ENCODE assay signal across 8 cellular contexts in genomic region chr19:55156202-55157063, GRCh38. TPM values are rescaled to one million over a fixed set of nuclear protein-coding genes. Genes with fewer than 3 reads are reported as not detected.
DNase-seq lines count a peak whose midpoint lies in the region; ATAC-seq and TF ChIP-seq lines count a peak whose summit lies in the region.

No MANE protein-coding gene starts in this region.

- H3K4me1 Mint-ChIP-seq in mesothelial cell of epicardium = peaks cover 17% of the 10 kb centered on the region
- peaks cover 30% of the 10 kb centered on the region for H3K4me1 Mint-ChIP-seq in stimulated activated memory B cell treated with anti-CD40 and anti-IgM and Interleukin-4, amounts not matched to agents 10 μg/mL and 1 μg/mL and 100 μg/mL, for 72 hours

- no peak for ATAC-seq in stimulated activated memory B cell treated with anti-CD40 and anti-IgM and Interleukin-4, amounts not matched to agents 10 μg/mL and 1 μg/mL and 100 μg/mL, for 72 hours
- ATAC-seq in GM19455 (IDR thresholded peaks at IDR 0.05; ENCODE audit: unreplicated experiment) = no peak

- peaks cover 5% of the 10 kb centered on the region for H3K4me1 ChIP-seq in NT2/D1 (ENCODE audit: insufficient read depth, insufficient read length)
- peaks cover 17% of the 10 kb centered on the region for H3K4me1 ChIP-seq in ectodermal cell (ENCODE audit: control insufficient read depth, insufficient read depth, low read length)
- H3K4me1 ChIP-seq in tibial artery = peaks cover 0 to 13% (median 3%) of the 10 kb centered on the region in 4 donors

- H3K36me3 ChIP-seq in NT2/D1 (ENCODE audit: insufficient read depth, insufficient read length, low read length) (no peaks in the 10 kb centered on the region), ectodermal cell (ENCODE audit: control insufficient read depth, insufficient read depth, low read length) (no peaks in the 10 kb centered on the region), tibial artery (no peaks in the 10 kb centered on the region)

- peaks cover 6% of the 10 kb centered on the region for H3K9me3 Mint-ChIP-seq in mesothelial cell of epicardium
- H3K9me3 Mint-ChIP-seq in stimulated activated memory B cell treated with anti-CD40 and anti-IgM and Interleukin-4, amounts not matched to agents 10 μg/mL and 1 μg/mL and 100 μg/mL, for 72 hours = peaks cover 7% of the 10 kb centered on the region

- no peaks in the 10 kb centered on the region for H3K36me3 Mint-ChIP-seq in mesothelial cell of epicardium
- H3K36me3 Mint-ChIP-seq in stimulated activated memory B cell treated with anti-CD40 and anti-IgM and Interleukin-4, amounts not matched to agents 10 μg/mL and 1 μg/mL and 100 μg/mL, for 72 hours = no peaks in the 10 kb centered on the region

- H3K4me3 Mint-ChIP-seq in mesothelial cell of epicardium = peak overlapping the region; percentile 67
- H3K4me3 Mint-ChIP-seq in stimulated activated memory B cell treated with anti-CD40 and anti-IgM and Interleukin-4, amounts not matched to agents 10 μg/mL and 1 μg/mL and 100 μg/mL, for 72 hours = no peak overlapping the region

- intact Hi-C loops in tibial artery (cut with DNase I; ENCODE audit: low total_unique reads) = no loop called here

- H3K27me3 ChIP-seq in NT2/D1 (ENCODE audit: insufficient read depth, insufficient read length) = no peaks in the 10 kb centered on the region
- H3K27me3 ChIP-seq in ectodermal cell (ENCODE audit: control insufficient read depth, insufficient read depth, low read length, poor library complexity, severe bottlenecking) = peaks cover 6% of the 10 kb centered on the region
- H3K27me3 ChIP-seq in tibial artery = peaks cover 0 to 81% of the 10 kb centered on the region in 2 donors

- peak overlapping the region; percentile 47 for H3K27ac Mint-ChIP-seq in mesothelial cell of epicardium
- no peak overlapping the region for H3K27ac Mint-ChIP-seq in stimulated activated memory B cell treated with anti-CD40 and anti-IgM and Interleukin-4, amounts not matched to agents 10 μg/mL and 1 μg/mL and 100 μg/mL, for 72 hours

- DNase-seq in stimulated activated CD4-positive, alpha-beta T cell treated with anti-CD3 and anti-CD28 coated beads, Interleukin-12 subunit alpha, Interleukin-12 subunit beta, amount 100 ng/mL, for 4 hours = peak; percentile 29
- DNase-seq in stimulated activated CD4-positive, alpha-beta T cell treated with anti-CD3 and anti-CD28 coated beads, Interleukin-4, amount 100 ng/mL, for 24 hours = no peak
- DNase-seq in NT2/D1 (ENCODE audit: low read depth, low spot score) (no peak), mesothelial cell of epicardium (ENCODE audit: low spot score in 2 of 2, unreplicated experiment in 2 of 2) (peak; percentile 66 to 85), tibial artery (no peak)

- H3K27ac ChIP-seq in ectodermal cell (ENCODE audit: insufficient read depth, low read depth, low read length, poor library complexity, severe bottlenecking) (peak overlapping the region; percentile 48), tibial artery (no peak overlapping the region)

- H3K4me3 ChIP-seq in NT2/D1 (ENCODE audit: insufficient read length, low read depth) (peak overlapping the region; percentile 22), ectodermal cell (ENCODE audit: insufficient read depth, low read depth, low read length) (peak overlapping the region; percentile 44), tibial artery (no peak overlapping the region)

- TF ChIP-seq CTCF in mesothelial cell of epicardium (IDR thresholded peaks at IDR 0.05; ENCODE audit: unreplicated experiment) = no peak
- no peak for TF ChIP-seq CTCF in tibial artery (IDR thresholded peaks at IDR 0.05)

- H3K9me3 ChIP-seq in NT2/D1 (ENCODE audit: insufficient read depth, low read length) (no peaks in the 10 kb centered on the region), ectodermal cell (ENCODE audit: control insufficient read depth, low read length) (no peaks in the 10 kb centered on the region), tibial artery (no peaks in the 10 kb centered on the region)

- 34% methylated on average over 52 of the region's 52 CpGs for WGBS in ectodermal cell, 2 experiments

- peak overlapping the region; percentile 50 for H3K9ac ChIP-seq in NT2/D1 (ENCODE audit: insufficient read length, low read depth)

- peaks cover 65% of the 10 kb centered on the region for H3K27me3 Mint-ChIP-seq in mesothelial cell of epicardium (ENCODE audit: low read depth)
- peaks cover 60% of the 10 kb centered on the region for H3K27me3 Mint-ChIP-seq in stimulated activated memory B cell treated with anti-CD40 and anti-IgM and Interleukin-4, amounts not matched to agents 10 μg/mL and 1 μg/mL and 100 μg/mL, for 72 hours

RNA-seq across cellular contexts. Expression of gene TNNI3, which starts 1.1 kb away (rescaled TPM):
- 15.6 TPM for polyA plus RNA-seq in ectodermal cell (2013, experiment 1 of 4)
- polyA plus RNA-seq in ectodermal cell (2013, experiment 2 of 4) = 19.8 TPM
- polyA plus RNA-seq in ectodermal cell (2013, experiment 3 of 4) = 20.2 TPM
- 27.5 TPM for polyA plus RNA-seq in ectodermal cell (2013, experiment 4 of 4)
- 6.3 to 9.1 TPM (median 8.9 TPM) in 3 replicates for total RNA-seq in mesothelial cell of epicardium

RNA-seq across cellular contexts. Expression of gene TNNT1, which starts 7.4 kb away (rescaled TPM):
- polyA plus RNA-seq in ectodermal cell (2013, experiment 1 of 4) = 187 TPM
- 206 TPM for polyA plus RNA-seq in ectodermal cell (2013, experiment 2 of 4)
- polyA plus RNA-seq in ectodermal cell (2013, experiment 3 of 4) = 145 TPM
- 178 TPM for polyA plus RNA-seq in ectodermal cell (2013, experiment 4 of 4)
- total RNA-seq in mesothelial cell of epicardium = 47.5 to 57.5 TPM (median 48.9 TPM) in 3 replicates

RNA-seq across cellular contexts. Expression of gene DNAAF3, which starts 10.0 kb away (rescaled TPM):
- polyA plus RNA-seq in ectodermal cell (2013, experiment 1 of 4) = 11.4 TPM
- polyA plus RNA-seq in ectodermal cell (2013, experiment 2 of 4) = 10.9 TPM
- 10.8 TPM for polyA plus RNA-seq in ectodermal cell (2013, experiment 3 of 4)
- polyA plus RNA-seq in ectodermal cell (2013, experiment 4 of 4) = 11.1 TPM
- total RNA-seq in mesothelial cell of epicardium = 2.9 to 4.4 TPM (median 3.3 TPM) in 3 replicates

RNA-seq across cellular contexts. Expression of gene SYT5, which starts 23.7 kb away (rescaled TPM):
- 0.65 TPM for polyA plus RNA-seq in ectodermal cell (2013, experiment 1 of 4)
- 0.80 TPM for polyA plus RNA-seq in ectodermal cell (2013, experiment 2 of 4)
- 0.59 TPM for polyA plus RNA-seq in ectodermal cell (2013, experiment 3 of 4)
- 0.77 TPM for polyA plus RNA-seq in ectodermal cell (2013, experiment 4 of 4)
- 0.32 to 0.67 TPM (median 0.47 TPM) in 3 replicates for total RNA-seq in mesothelial cell of epicardium

RNA-seq across cellular contexts. Expression of gene PPP1R12C, which starts 39.0 kb away (rescaled TPM):
- 86.4 TPM for polyA plus RNA-seq in ectodermal cell (2013, experiment 1 of 4)
- polyA plus RNA-seq in ectodermal cell (2013, experiment 2 of 4) = 76.8 TPM
- polyA plus RNA-seq in ectodermal cell (2013, experiment 3 of 4) = 59.7 TPM
- polyA plus RNA-seq in ectodermal cell (2013, experiment 4 of 4) = 61.4 TPM
- total RNA-seq in mesothelial cell of epicardium = 100 to 111 TPM (median 109 TPM) in 3 replicates

Comparison
In these comparisons a context has a peak if more than half of its experiments do, and no peak if none do; other contexts are left out.
1. DNase-seq: peak in stimulated activated CD4-positive, alpha-beta T cell treated with anti-CD3 and anti-CD28 coated beads, Interleukin-12 subunit alpha, Interleukin-12 subunit beta, amount 100 ng/mL, for 4 hours (single experiment) and mesothelial cell of epicardium (2 of 2); none in stimulated activated CD4-positive, alpha-beta T cell treated with anti-CD3 and anti-CD28 coated beads, Interleukin-4, amount 100 ng/mL, for 24 hours (single experiment), NT2/D1 (single experiment) and tibial artery (0 of 2).
2. H3K4me3 ChIP-seq: peak in NT2/D1 (single experiment) and ectodermal cell (single experiment); none in tibial artery (0 of 2).